8 cellular contexts compared by ENCODE assay signal in the genomic region with DNA sequence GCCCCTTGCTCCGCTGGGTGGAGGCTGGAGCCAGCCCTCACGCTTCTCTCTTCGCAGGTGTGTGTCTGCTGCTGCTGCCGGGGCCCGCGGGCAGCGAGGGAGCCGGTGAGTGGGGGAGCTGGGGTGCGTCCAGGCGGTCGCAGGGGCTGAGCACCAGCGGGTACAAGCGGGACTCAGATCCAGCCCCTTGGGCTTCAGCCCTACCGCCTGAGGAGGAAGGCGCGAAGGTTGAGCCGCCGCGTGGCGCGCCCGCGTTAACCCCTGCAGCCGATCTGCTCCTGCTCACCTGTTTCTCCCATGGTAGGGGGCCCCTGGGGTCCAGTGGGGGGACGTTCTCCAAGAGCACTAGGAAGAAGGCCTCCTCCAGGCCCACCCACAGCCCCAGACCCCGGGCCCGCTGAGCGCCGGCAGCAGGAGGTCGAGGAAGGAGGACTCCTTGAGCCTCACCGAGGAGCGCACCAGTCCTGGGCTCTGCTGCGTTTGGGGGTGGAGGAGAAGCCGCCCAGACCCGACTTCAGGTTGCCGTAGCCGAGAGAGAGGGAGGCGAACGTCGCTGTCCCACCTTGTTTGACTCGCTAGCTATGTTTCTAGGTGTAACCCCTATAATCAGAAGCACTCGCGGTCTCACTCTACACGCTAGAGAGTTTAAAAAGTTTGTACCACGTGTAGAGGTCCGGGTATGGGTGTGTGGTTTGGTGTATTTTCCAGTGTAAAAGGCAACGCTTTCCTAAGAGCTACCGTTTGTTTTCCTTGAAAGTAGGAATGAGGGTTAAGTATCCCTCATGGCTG. TPM values are rescaled to one million over a fixed set of nuclear protein-coding genes. Genes with fewer than 3 reads are reported as not detected.
DNase-seq lines count a peak whose midpoint lies in the region; ATAC-seq and TF ChIP-seq lines count a peak whose summit lies in the region.

No MANE protein-coding gene starts in this region.

- WGBS in iPS DF 6.9 (ENCODE audit: insufficient coverage, insufficient read length): no CpG with 5 or more reads among the region's 48 CpGs

- H3K4me1 ChIP-seq in iPS DF 6.9 (ENCODE audit: control insufficient read depth, insufficient read depth, low read length): 0 out of 2 replicates have a peak, but pooled peaks cover 3% of the 10 kb centered on the region

- peak overlapping the region; percentile 71 for H3K4me3 ChIP-seq in GM06990 (replicated peaks; ENCODE audit: low read depth, low read length)
- peak overlapping the region; percentile 25; the same call in 1 of the 2 replicates for H3K4me3 ChIP-seq in iPS DF 6.9 (ENCODE audit: low read length)
- peak overlapping the region; percentile 32 to 55 (median 43) for H3K4me3 ChIP-seq in skin epidermis

- H3K36me3 ChIP-seq in GM06990 (ENCODE audit: control insufficient read depth, insufficient read depth, low read length): no peaks in the 10 kb centered on the region
- H3K36me3 ChIP-seq in iPS DF 6.9 (ENCODE audit: control insufficient read depth, insufficient read depth, low read length): no peaks in the 10 kb centered on the region

- DNase-seq in GM06990 (ENCODE audit: extremely low read depth, insufficient read length): peak; percentile 65
- peak; percentile 3 for DNase-seq in HPDE6-E6E7 (ENCODE audit: extremely low spot score)
- DNase-seq in activated naive CD4-positive, alpha-beta T cell treated with anti-CD3 and anti-CD28 coated beads, Interleukin-2, amount 50 U/mL, for 16 hours: peak; percentile 12
- no peak for DNase-seq in iPS DF 6.9 (ENCODE audit: low read depth, low spot score)
- DNase-seq in HT-29 (ENCODE audit: low spot score): no peak
- no peak for DNase-seq in HCEC 1CT

- no peak for TF ChIP-seq CTCF in GM06990 (IDR thresholded peaks at IDR 0.05; ENCODE audit: insufficient read depth, low read length, poor library complexity, severe bottlenecking)

- H3K27me3 ChIP-seq in GM06990 (replicated peaks; ENCODE audit: control insufficient read depth, insufficient read depth, low read length) (no peaks in the 10 kb centered on the region; the same call in 1 of the 2 replicates), iPS DF 6.9 (ENCODE audit: control insufficient read depth, insufficient read depth, low read length) (peaks cover 17% of the 10 kb centered on the region; the same call in 1 of the 2 replicates)

- H3K27ac ChIP-seq in iPS DF 6.9 (ENCODE audit: low read length) (no peak overlapping the region), skin epidermis (no peak overlapping the region)

- peak; percentile 35 for ATAC-seq in GM21515 (IDR thresholded peaks at IDR 0.05; ENCODE audit: unreplicated experiment)

- no peaks in the 10 kb centered on the region for H3K9me3 ChIP-seq in iPS DF 6.9 (ENCODE audit: control insufficient read depth, insufficient read depth, low read length)

RNA-seq across cellular contexts. Expression of a gene that starts 0.8 kb away (rescaled TPM):
- total RNA-seq in HT-29 (2014; rRNA removed; shearing (Covaris generic)): 0.81 and 2.0 TPM in 2 replicates

Comparison
In these comparisons a context has a peak if more than half of its experiments do, and no peak if none do; other contexts are left out.
1. DNase-seq: peak in GM06990 (single experiment), HPDE6-E6E7 (single experiment) and activated naive CD4-positive, alpha-beta T cell treated with anti-CD3 and anti-CD28 coated beads, Interleukin-2, amount 50 U/mL, for 16 hours (single experiment); none in iPS DF 6.9 (single experiment), HT-29 (single experiment) and HCEC 1CT (single experiment).
2. Peak in every context shown above with its lines, with median percentiles within 50 percentile points of each other: H3K4me3 ChIP-seq.